ENCODE assay signal across 1 cellular context in the genomic region with DNA sequence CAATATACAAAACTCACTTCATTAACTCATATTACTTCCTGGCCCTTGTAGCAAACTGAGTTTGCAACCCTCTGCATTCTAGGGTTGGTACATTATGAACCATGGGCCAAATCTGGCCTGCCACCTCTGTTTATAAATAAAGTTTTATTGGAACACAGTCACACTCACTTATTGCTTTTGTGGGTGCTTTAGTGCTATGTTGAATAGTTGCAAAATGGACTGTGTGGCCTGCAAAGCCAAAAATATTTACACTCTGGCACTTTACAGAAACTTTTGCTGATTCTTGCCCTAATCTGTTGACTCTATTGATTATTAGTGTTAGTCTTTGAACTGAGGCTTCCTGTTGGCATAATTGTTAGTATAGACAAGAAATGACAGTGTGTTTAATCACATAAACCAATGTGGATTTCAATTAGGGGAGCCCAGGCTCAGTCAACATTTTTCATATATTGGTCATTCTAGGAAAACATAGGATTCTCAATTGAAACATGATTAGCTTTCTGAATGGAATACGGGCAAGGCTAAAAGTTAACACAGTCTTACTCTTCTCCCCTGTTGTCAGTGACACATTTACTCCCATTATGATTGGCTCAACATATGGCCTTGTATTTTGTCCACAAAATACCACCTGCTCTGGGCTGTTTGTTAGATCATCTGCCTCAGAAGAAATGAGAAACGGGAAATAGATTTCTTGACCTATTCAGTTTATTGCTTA.
TF ChIP-seq lines count a peak whose summit lies in the region.

No MANE protein-coding gene starts in this region.

TF ChIP-seq in HepG2, 621 proteins besides CTCF, POLR2A, EP300 and RAD21 (continued from another document and continues in another):
- TF ChIP-seq, protein P1, sequence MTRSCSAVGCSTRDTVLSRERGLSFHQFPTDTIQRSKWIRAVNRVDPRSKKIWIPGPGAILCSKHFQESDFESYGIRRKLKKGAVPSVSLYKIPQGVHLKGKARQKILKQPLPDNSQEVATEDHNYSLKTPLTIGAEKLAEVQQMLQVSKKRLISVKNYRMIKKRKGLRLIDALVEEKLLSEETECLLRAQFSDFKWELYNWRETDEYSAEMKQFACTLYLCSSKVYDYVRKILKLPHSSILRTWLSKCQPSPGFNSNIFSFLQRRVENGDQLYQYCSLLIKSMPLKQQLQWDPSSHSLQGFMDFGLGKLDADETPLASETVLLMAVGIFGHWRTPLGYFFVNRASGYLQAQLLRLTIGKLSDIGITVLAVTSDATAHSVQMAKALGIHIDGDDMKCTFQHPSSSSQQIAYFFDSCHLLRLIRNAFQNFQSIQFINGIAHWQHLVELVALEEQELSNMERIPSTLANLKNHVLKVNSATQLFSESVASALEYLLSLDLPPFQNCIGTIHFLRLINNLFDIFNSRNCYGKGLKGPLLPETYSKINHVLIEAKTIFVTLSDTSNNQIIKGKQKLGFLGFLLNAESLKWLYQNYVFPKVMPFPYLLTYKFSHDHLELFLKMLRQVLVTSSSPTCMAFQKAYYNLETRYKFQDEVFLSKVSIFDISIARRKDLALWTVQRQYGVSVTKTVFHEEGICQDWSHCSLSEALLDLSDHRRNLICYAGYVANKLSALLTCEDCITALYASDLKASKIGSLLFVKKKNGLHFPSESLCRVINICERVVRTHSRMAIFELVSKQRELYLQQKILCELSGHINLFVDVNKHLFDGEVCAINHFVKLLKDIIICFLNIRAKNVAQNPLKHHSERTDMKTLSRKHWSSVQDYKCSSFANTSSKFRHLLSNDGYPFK (CRISPR knock-in tag; IDR thresholded peaks at IDR 0.05; ENCODE audit: borderline replicate concordance), result no peak
- TF ChIP-seq, protein P2, sequence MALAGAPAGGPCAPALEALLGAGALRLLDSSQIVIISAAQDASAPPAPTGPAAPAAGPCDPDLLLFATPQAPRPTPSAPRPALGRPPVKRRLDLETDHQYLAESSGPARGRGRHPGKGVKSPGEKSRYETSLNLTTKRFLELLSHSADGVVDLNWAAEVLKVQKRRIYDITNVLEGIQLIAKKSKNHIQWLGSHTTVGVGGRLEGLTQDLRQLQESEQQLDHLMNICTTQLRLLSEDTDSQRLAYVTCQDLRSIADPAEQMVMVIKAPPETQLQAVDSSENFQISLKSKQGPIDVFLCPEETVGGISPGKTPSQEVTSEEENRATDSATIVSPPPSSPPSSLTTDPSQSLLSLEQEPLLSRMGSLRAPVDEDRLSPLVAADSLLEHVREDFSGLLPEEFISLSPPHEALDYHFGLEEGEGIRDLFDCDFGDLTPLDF (CRISPR knock-in tag; IDR thresholded peaks at IDR 0.05), result no peak
- TF ChIP-seq, protein P3, sequence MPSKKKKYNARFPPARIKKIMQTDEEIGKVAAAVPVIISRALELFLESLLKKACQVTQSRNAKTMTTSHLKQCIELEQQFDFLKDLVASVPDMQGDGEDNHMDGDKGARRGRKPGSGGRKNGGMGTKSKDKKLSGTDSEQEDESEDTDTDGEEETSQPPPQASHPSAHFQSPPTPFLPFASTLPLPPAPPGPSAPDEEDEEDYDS (CRISPR knock-in tag; IDR thresholded peaks at IDR 0.05), result 0 out of 2 replicates have a peak, but pooled peaks have one; percentile 18
- TF ChIP-seq ZNF546 (CRISPR knock-in tag; conservative IDR thresholded peaks at IDR 0.05), result 0 out of 2 replicates have a peak, but pooled peaks have one; percentile 44
- no peak for TF ChIP-seq KAT7 (CRISPR knock-in tag; IDR thresholded peaks at IDR 0.05; ENCODE audit: borderline replicate concordance)
- TF ChIP-seq SPEN (CRISPR knock-in tag; IDR thresholded peaks at IDR 0.05; ENCODE audit: low read depth), result peak; percentile 62; the same call in 1 of the 2 replicates
- TF ChIP-seq RXRB (CRISPR knock-in tag; IDR thresholded peaks at IDR 0.05; ENCODE audit: borderline replicate concordance), result peak; percentile 86
- TF ChIP-seq TCF12 (IDR thresholded peaks at IDR 0.05), result no peak
- TF ChIP-seq TCF12 (CRISPR knock-in tag; IDR thresholded peaks at IDR 0.05), result 0 out of 2 replicates have a peak, but pooled peaks have one; percentile 4
- TF ChIP-seq BCL6 (CRISPR knock-in tag; IDR thresholded peaks at IDR 0.05), result peak; percentile 91
- TF ChIP-seq KDM3A (CRISPR knock-in tag; IDR thresholded peaks at IDR 0.05; ENCODE audit: low read depth), result peak; percentile 92; the same call in 1 of the 2 replicates
- TF ChIP-seq ONECUT2 (CRISPR knock-in tag; IDR thresholded peaks at IDR 0.05), result peak; percentile 91
- TF ChIP-seq FOXP1 (IDR thresholded peaks at IDR 0.05), result peak; percentile 74
- peak; percentile 96 for TF ChIP-seq FOXP1 (CRISPR knock-in tag; IDR thresholded peaks at IDR 0.05)
- peak; percentile 28; the same call in 1 of the 2 replicates for TF ChIP-seq GABPB1 (CRISPR knock-in tag; IDR thresholded peaks at IDR 0.05)
- peak; percentile 39; the same call in 1 of the 2 replicates for TF ChIP-seq BRCA1 (CRISPR knock-in tag; IDR thresholded peaks at IDR 0.05)
- peak; percentile 82 for TF ChIP-seq NR2F6 (IDR thresholded peaks at IDR 0.05)
- TF ChIP-seq NR2F6 (CRISPR knock-in tag; IDR thresholded peaks at IDR 0.05), result no peak
- TF ChIP-seq ZMYM3 (CRISPR knock-in tag; IDR thresholded peaks at IDR 0.05), result peak; percentile 48; the same call in 1 of the 2 replicates
- TF ChIP-seq ZNF3 (CRISPR knock-in tag; IDR thresholded peaks at IDR 0.05), result no peak
- TF ChIP-seq FOXO1 (CRISPR knock-in tag; IDR thresholded peaks at IDR 0.05), result peak; percentile 94
- peak; percentile 20; the same call in 1 of the 2 replicates for TF ChIP-seq ZNF317 (CRISPR knock-in tag; IDR thresholded peaks at IDR 0.05)
- peak; percentile 99 for TF ChIP-seq MIXL1 (CRISPR knock-in tag; IDR thresholded peaks at IDR 0.05)
- peak; percentile 89 for TF ChIP-seq DPF2 (CRISPR knock-in tag; IDR thresholded peaks at IDR 0.05; ENCODE audit: borderline replicate concordance, low read depth)
- no peak for TF ChIP-seq ZNF34 (CRISPR knock-in tag; IDR thresholded peaks at IDR 0.05; ENCODE audit: borderline replicate concordance)
- TF ChIP-seq, protein P4, sequence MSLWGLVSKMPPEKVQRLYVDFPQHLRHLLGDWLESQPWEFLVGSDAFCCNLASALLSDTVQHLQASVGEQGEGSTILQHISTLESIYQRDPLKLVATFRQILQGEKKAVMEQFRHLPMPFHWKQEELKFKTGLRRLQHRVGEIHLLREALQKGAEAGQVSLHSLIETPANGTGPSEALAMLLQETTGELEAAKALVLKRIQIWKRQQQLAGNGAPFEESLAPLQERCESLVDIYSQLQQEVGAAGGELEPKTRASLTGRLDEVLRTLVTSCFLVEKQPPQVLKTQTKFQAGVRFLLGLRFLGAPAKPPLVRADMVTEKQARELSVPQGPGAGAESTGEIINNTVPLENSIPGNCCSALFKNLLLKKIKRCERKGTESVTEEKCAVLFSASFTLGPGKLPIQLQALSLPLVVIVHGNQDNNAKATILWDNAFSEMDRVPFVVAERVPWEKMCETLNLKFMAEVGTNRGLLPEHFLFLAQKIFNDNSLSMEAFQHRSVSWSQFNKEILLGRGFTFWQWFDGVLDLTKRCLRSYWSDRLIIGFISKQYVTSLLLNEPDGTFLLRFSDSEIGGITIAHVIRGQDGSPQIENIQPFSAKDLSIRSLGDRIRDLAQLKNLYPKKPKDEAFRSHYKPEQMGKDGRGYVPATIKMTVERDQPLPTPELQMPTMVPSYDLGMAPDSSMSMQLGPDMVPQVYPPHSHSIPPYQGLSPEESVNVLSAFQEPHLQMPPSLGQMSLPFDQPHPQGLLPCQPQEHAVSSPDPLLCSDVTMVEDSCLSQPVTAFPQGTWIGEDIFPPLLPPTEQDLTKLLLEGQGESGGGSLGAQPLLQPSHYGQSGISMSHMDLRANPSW (CRISPR knock-in tag; IDR thresholded peaks at IDR 0.05; ENCODE audit: borderline replicate concordance), result 0 out of 2 replicates have a peak, but pooled peaks have one; percentile 73
- peak; percentile 58; the same call in 1 of the 2 replicates for TF ChIP-seq ERF (CRISPR knock-in tag; IDR thresholded peaks at IDR 0.05)
- peak; percentile 84; the same call in 1 of the 2 replicates for TF ChIP-seq SALL1 (CRISPR knock-in tag; IDR thresholded peaks at IDR 0.05)
- TF ChIP-seq HNF4G (IDR thresholded peaks at IDR 0.05; ENCODE audit: borderline replicate concordance, low read depth, low read length), result no peak; the same call in 1 of the 2 replicates
- TF ChIP-seq HNF4G (CRISPR knock-in tag; IDR thresholded peaks at IDR 0.05; ENCODE audit: borderline replicate concordance, low read depth), result peak; percentile 66; the same call in 1 of the 2 replicates
- no peak for TF ChIP-seq ZNF337 (CRISPR knock-in tag; IDR thresholded peaks at IDR 0.05; ENCODE audit: borderline replicate concordance, low read depth)
- TF ChIP-seq ZNF567 (CRISPR knock-in tag; IDR thresholded peaks at IDR 0.05; ENCODE audit: borderline replicate concordance), result no peak
- peak; percentile 46; the same call in 1 of the 2 replicates for TF ChIP-seq ZFP1 (CRISPR knock-in tag; IDR thresholded peaks at IDR 0.05)
- TF ChIP-seq GATAD1 (CRISPR knock-in tag; IDR thresholded peaks at IDR 0.05), result peak; percentile 52; the same call in 1 of the 2 replicates
- peak; percentile 89; the same call in 1 of the 2 replicates for TF ChIP-seq SMAD3 (CRISPR knock-in tag; IDR thresholded peaks at IDR 0.05)
- no peak for TF ChIP-seq ZC3H4 (CRISPR knock-in tag; IDR thresholded peaks at IDR 0.05; ENCODE audit: borderline replicate concordance)
- TF ChIP-seq, protein P5, sequence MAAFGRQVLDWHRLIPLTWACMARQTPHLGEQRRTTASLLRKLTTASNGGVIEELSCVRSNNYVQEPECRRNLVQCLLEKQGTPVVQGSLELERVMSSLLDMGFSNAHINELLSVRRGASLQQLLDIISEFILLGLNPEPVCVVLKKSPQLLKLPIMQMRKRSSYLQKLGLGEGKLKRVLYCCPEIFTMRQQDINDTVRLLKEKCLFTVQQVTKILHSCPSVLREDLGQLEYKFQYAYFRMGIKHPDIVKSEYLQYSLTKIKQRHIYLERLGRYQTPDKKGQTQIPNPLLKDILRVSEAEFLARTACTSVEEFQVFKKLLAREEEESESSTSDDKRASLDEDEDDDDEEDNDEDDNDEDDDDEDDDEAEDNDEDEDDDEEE (CRISPR knock-in tag; IDR thresholded peaks at IDR 0.05), result no peak
- TF ChIP-seq ETV5 (CRISPR knock-in tag; IDR thresholded peaks at IDR 0.05; ENCODE audit: borderline replicate concordance), result peak; percentile 90
- TF ChIP-seq, protein P6, sequence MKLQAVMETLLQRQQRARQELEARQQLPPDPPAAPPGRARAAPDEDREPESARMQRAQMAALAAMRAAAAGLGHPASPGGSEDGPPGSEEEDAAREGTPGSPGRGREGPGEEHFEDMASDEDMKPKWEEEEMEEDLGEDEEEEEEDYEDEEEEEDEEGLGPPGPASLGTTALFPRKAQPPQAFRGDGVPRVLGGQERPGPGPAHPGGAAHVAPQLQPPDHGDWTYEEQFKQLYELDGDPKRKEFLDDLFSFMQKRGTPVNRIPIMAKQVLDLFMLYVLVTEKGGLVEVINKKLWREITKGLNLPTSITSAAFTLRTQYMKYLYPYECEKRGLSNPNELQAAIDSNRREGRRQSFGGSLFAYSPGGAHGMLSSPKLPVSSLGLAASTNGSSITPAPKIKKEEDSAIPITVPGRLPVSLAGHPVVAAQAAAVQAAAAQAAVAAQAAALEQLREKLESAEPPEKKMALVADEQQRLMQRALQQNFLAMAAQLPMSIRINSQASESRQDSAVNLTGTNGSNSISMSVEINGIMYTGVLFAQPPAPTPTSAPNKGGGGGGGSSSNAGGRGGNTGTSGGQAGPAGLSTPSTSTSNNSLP (IDR thresholded peaks at IDR 0.05; ENCODE audit: low read depth, low read length), result peak; percentile 98
- TF ChIP-seq ZNF607 (CRISPR knock-in tag; IDR thresholded peaks at IDR 0.05; ENCODE audit: borderline replicate concordance), result peak; percentile 79; the same call in 1 of the 2 replicates
- TF ChIP-seq TARDBP (CRISPR knock-in tag; IDR thresholded peaks at IDR 0.05), result peak; percentile 75; the same call in 1 of the 2 replicates
- TF ChIP-seq, protein P7, sequence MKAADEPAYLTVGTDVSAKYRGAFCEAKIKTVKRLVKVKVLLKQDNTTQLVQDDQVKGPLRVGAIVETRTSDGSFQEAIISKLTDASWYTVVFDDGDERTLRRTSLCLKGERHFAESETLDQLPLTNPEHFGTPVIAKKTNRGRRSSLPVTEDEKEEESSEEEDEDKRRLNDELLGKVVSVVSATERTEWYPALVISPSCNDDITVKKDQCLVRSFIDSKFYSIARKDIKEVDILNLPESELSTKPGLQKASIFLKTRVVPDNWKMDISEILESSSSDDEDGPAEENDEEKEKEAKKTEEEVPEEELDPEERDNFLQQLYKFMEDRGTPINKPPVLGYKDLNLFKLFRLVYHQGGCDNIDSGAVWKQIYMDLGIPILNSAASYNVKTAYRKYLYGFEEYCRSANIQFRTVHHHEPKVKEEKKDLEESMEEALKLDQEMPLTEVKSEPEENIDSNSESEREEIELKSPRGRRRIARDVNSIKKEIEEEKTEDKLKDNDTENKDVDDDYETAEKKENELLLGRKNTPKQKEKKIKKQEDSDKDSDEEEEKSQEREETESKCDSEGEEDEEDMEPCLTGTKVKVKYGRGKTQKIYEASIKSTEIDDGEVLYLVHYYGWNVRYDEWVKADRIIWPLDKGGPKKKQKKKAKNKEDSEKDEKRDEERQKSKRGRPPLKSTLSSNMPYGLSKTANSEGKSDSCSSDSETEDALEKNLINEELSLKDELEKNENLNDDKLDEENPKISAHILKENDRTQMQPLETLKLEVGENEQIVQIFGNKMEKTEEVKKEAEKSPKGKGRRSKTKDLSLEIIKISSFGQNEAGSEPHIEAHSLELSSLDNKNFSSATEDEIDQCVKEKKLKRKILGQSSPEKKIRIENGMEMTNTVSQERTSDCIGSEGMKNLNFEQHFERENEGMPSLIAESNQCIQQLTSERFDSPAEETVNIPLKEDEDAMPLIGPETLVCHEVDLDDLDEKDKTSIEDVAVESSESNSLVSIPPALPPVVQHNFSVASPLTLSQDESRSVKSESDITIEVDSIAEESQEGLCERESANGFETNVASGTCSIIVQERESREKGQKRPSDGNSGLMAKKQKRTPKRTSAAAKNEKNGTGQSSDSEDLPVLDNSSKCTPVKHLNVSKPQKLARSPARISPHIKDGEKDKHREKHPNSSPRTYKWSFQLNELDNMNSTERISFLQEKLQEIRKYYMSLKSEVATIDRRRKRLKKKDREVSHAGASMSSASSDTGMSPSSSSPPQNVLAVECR (CRISPR knock-in tag; IDR thresholded peaks at IDR 0.05; ENCODE audit: borderline replicate concordance), result peak; percentile 49; the same call in 1 of the 2 replicates
- peak; percentile 53; the same call in 1 of the 2 replicates for TF ChIP-seq SOX13 (IDR thresholded peaks at IDR 0.05)
- TF ChIP-seq SOX13 (CRISPR knock-in tag; conservative IDR thresholded peaks at IDR 0.05 in 1 of 2, IDR thresholded peaks at IDR 0.05 in 1 of 2), result peak in 1 of 2 experiments; percentile 68; a peak in 2 of 4 replicates
- peak; percentile 93 for TF ChIP-seq MEF2D (CRISPR knock-in tag; IDR thresholded peaks at IDR 0.05)
- peak; percentile 71; the same call in 1 of the 2 replicates for TF ChIP-seq ZNF556 (CRISPR knock-in tag; IDR thresholded peaks at IDR 0.05; ENCODE audit: borderline replicate concordance)
- TF ChIP-seq HDAC1 (CRISPR knock-in tag; IDR thresholded peaks at IDR 0.05), result peak; percentile 57
- TF ChIP-seq ZNF772 (CRISPR knock-in tag; IDR thresholded peaks at IDR 0.05), result peak; percentile 72; the same call in 1 of the 2 replicates
